Comparison of ENCODE assay signal across 15 cellular contexts in the genomic region with DNA sequence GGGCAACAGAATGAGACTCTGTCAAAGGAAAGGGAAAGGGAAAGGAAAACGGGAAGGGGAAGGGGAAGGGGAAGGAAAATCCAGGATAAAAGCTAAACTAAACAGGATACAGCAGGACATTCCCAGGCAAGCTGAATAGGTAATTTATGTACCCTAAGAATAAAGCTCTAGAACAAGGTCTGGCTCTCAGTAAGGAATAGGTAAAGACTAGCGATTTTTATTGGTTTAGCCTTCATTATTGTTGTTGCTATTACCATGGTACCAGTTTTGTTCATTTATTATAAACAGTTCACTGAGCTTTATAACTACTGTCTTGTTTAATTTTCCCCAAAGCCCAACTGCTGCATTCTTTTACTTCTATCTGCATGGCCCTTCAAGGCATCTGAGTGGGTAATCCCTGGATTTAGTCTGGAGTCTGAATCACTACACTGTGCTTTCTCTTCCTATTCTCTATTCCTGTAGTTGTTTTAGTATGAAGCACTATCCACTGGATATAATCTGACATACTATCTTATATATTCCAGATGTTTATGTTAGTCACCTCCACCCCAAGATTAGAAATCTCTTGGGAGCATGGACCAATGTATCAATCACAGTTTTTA.
DNase-seq lines count a peak whose midpoint lies in the region; ATAC-seq and TF ChIP-seq lines count a peak whose summit lies in the region.
"Had no signal": no experiment of that assay in that cellular context is flagged by ENCODE, and none has a peak within 500 bp of the region (broad histone marks: within the 10 kb centered on the region; RNA-seq: fewer than 3 reads in every experiment).

No MANE protein-coding gene starts in this region.

- CTCF ChIA-PET in IMR-90 (lab: Yijun Ruan, JAX): interaction anchor here (0.6 to 1.2 kb wide), 3 partner anchors 25 to 31 kb away, joined by 3 to 4 read pairs (median 4); no protein-coding TSS in a partner anchor

- DNase-seq in IMR-90: peak; percentile 57
- peak; percentile 69 for DNase-seq in dedifferentiated amniotic fluid mesenchymal stem cell (ENCODE audit: extremely low spot score)
- peak; percentile 77 for DNase-seq in fibroblast of villous mesenchyme (ENCODE audit: low read depth)
- peak; percentile 44 for DNase-seq in renal cortical epithelial cell (ENCODE audit: low read depth)
- DNase-seq in NCI-H510A treated with DMSO at 0.1 percent for 48 hours (lab: John Stamatoyannopoulos, UW): no peak
- DNase-seq in NOMO-1 treated with dmso at 0.1 percent for 144 hours (lab: John Stamatoyannopoulos, UW; ENCODE audit: unreplicated experiment): no peak
- DNase-seq in SKM-1 treated with dmso at 0.1 percent for 144 hours (lab: John Stamatoyannopoulos, UW; ENCODE audit: unreplicated experiment): no peak
- DNase-seq: COR-L47, EL, Kasumi-1, NCI-H1436, NCI-H2029, NCI-H2171, NCI-H774 had no signal

- TF ChIP-seq CTCF in IMR-90 (conservative IDR thresholded peaks at IDR 0.05; ENCODE audit: low read depth, low read length) (no peak), fibroblast of villous mesenchyme (IDR thresholded peaks at IDR 0.05; ENCODE audit: insufficient read depth, low read depth, low read length) (no peak)

- peak overlapping the region; percentile 54; the same call in 1 of the 2 replicates for H3K27ac ChIP-seq in IMR-90 (ENCODE audit: insufficient read depth, low read length)

- H2AK5ac ChIP-seq in IMR-90 (ENCODE audit: low read depth, low read length): peak overlapping the region; percentile 62; the same call in 1 of the 2 replicates

- H3K14ac ChIP-seq in IMR-90 (replicated peaks; ENCODE audit: low read depth, low read length): no peak overlapping the region

- peak overlapping the region; percentile 66 for H2BK120ac ChIP-seq in IMR-90 (ENCODE audit: low read depth, low read length)

- peak overlapping the region; percentile 60 for H4K5ac ChIP-seq in IMR-90 (ENCODE audit: low read depth, low read length)

- H3K4me2 ChIP-seq in IMR-90 (ENCODE audit: low read depth, low read length): no peak overlapping the region

- no peak overlapping the region for H3K9ac ChIP-seq in IMR-90 (ENCODE audit: low read depth, low read length)

- TF ChIP-seq POLR2A in IMR-90 (IDR thresholded peaks at IDR 0.05; ENCODE audit: low read depth, low read length): no peak

- H3K56ac ChIP-seq in IMR-90 (ENCODE audit: extremely low read depth, insufficient read depth, low read length): no peak overlapping the region

- peak overlapping the region; percentile 59; the same call in 1 of the 2 replicates for H3K4ac ChIP-seq in IMR-90 (ENCODE audit: low read depth, low read length)

- no peaks in the 10 kb centered on the region for H3K79me1 ChIP-seq in IMR-90 (ENCODE audit: low read depth in 1 of 2, low read length in 2 of 2)

- H3K4me1 ChIP-seq in IMR-90 (ENCODE audit: control insufficient read depth, insufficient read depth, low read length): peaks cover 17% of the 10 kb centered on the region

- H4K91ac ChIP-seq in IMR-90 (ENCODE audit: insufficient read depth, low read depth, low read length): peak overlapping the region; percentile 53; the same call in 1 of the 2 replicates

- ATAC-seq in IMR-90 (ENCODE audit: low read depth) (peak; percentile 53), GM19328 (IDR thresholded peaks at IDR 0.05; ENCODE audit: unreplicated experiment) (no peak)

- no peaks in the 10 kb centered on the region for H3K36me3 ChIP-seq in IMR-90 (ENCODE audit: control insufficient read depth, insufficient read depth, low read length)

- H2AFZ ChIP-seq in IMR-90 (replicated peaks; ENCODE audit: low read length, poor library complexity): no peak overlapping the region

- peak overlapping the region; percentile 53; the same call in 1 of the 3 replicates for H2BK15ac ChIP-seq in IMR-90 (ENCODE audit: low read depth, low read length)

- POLR2A ChIA-PET in IMR-90 (lab: Charles Lee; ENCODE audit: unreplicated experiment): no interaction called here

- H4K8ac ChIP-seq in IMR-90 (ENCODE audit: low read depth in 2 of 2, low read length in 2 of 2): peak overlapping the region in 1 of 2 experiments; percentile 13; a peak in 1 of 4 replicates

- intact Hi-C loops in IMR-90 (cut with micrococcal nuclease): loop anchor here (5.0 to 10.0 kb wide), 2 partner anchors 129 to 1498 kb away; partner anchors contain the start of gene TANK

- peak overlapping the region; percentile 96 for H3K18ac ChIP-seq in IMR-90 (ENCODE audit: low read depth, low read length)

- H3K9me3 ChIP-seq in IMR-90 (ENCODE audit: control insufficient read depth, insufficient read depth, low read length): no peaks in the 10 kb centered on the region

- H2AK9ac ChIP-seq in IMR-90 (replicated peaks; ENCODE audit: low read depth, low read length, poor library complexity): no peak overlapping the region

- no TSS peak for BruUV-seq in IMR-90 (replicated peaks; lab: Mats Ljungman, UMichigan)

- H4K20me1 ChIP-seq in IMR-90 (ENCODE audit: insufficient read depth, low read length): no peaks in the 10 kb centered on the region

- peak overlapping the region; percentile 39 for H2BK20ac ChIP-seq in IMR-90 (ENCODE audit: low read depth, low read length)

- peak overlapping the region; percentile 34 for H2BK5ac ChIP-seq in IMR-90 (ENCODE audit: low read depth, low read length, poor library complexity, severe bottlenecking)

- TF ChIP-seq RAD21 in IMR-90 (IDR thresholded peaks at IDR 0.05; ENCODE audit: low read length): no peak

- no peak overlapping the region for H3K4me3 ChIP-seq in IMR-90 (ENCODE audit: insufficient read depth, low read depth, low read length)
- H3K4me3 ChIP-seq in fibroblast of villous mesenchyme (ENCODE audit: low read depth, low read length): no peak overlapping the region

- dilution Hi-C loops in IMR-90 (cut with HindIII; ENCODE audit: low sequenced_read_pairs, unreplicated experiment): no loop called here

- peaks cover 10% of the 10 kb centered on the region; the same call in 1 of the 2 replicates for H3K9me1 ChIP-seq in IMR-90 (ENCODE audit: insufficient read depth, low read length)

- in situ Hi-C loops in IMR-90 (cut with MboI; ENCODE audit: low sequenced_read_pairs): no loop called here

- no peaks in the 10 kb centered on the region for H3K27me3 ChIP-seq in IMR-90 (ENCODE audit: control insufficient read depth, insufficient read depth, low read length)

- no CpG with 5 or more reads among the region's 2 CpGs for WGBS in IMR-90 (ENCODE audit: extremely low coverage in 2 of 2, insufficient read length in 1 of 2), 2 experiments

- no peak overlapping the region; the same call in 1 of the 2 replicates for H3K23ac ChIP-seq in IMR-90 (ENCODE audit: low read depth, low read length)

TF ChIP-seq in IMR-90, 13 proteins besides CTCF, POLR2A, EP300 and RAD21:
- no peak for TF ChIP-seq MXI1 (IDR thresholded peaks at IDR 0.05; ENCODE audit: borderline replicate concordance, low read depth, low read length)
- no peak for TF ChIP-seq RFX5 (IDR thresholded peaks at IDR 0.05; ENCODE audit: low read depth, low read length)
- TF ChIP-seq CHD1 (IDR thresholded peaks at IDR 0.05; ENCODE audit: low read depth, low read length): no peak
- TF ChIP-seq RCOR1 (IDR thresholded peaks at IDR 0.05; ENCODE audit: insufficient replicate concordance, low read length): no peak
- no peak for TF ChIP-seq BHLHE40 (IDR thresholded peaks at IDR 0.05; ENCODE audit: low read depth, low read length)
- no peak for TF ChIP-seq CEBPB (IDR thresholded peaks at IDR 0.05; ENCODE audit: low read depth, low read length)

Comparison
In these comparisons a context has a peak if more than half of its experiments do, and no peak if none do; other contexts are left out.
1. DNase-seq: peak in IMR-90 (single experiment), dedifferentiated amniotic fluid mesenchymal stem cell (single experiment), fibroblast of villous mesenchyme (single experiment) and renal cortical epithelial cell (single experiment); none in NCI-H510A treated with DMSO at 0.1 percent for 48 hours (single experiment), NOMO-1 treated with dmso at 0.1 percent for 144 hours (single experiment) and SKM-1 treated with dmso at 0.1 percent for 144 hours (single experiment).